8 cellular contexts compared by ENCODE assay signal in the genomic region with DNA sequence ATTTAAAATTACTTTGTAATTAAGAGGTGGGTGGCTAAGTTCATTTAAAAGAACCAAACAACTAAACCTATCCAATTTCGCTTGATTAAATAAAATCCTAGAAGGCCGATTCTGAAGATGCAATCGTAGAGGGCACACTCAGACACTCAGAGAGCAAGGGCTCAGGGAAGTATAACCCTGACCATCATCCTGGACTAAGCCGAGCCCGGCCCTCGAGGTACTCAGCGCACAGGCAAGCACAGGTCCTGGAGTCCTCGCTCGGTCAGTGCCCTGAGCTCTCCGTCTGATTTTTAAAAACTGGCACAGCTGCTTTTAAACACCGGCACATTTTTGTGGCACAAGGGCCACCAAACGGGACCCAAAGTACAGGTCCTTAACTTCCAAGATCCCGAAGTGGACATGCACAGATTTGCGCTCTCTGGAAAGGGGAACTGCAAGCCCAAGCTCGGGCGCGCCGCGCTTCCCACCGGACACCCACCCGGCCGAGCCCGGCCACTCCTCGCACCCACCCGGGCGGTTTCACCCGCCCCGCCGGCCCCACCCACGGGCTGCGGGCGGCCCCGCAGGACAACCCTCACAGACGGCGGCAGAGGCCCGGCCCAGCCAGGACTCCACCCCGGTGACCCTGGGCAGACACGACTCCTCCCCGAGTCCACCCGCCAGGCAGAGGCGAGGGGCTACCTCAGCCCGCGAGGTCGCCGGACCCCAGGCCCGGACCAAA.
DNase-seq lines count a peak whose midpoint lies in the region; ATAC-seq and TF ChIP-seq lines count a peak whose summit lies in the region.
"Not testable (repeated sequence)": the region's sequence is repeated elsewhere in the genome, so short reads cannot be mapped to it uniquely, and the experiment has no call there.

No MANE protein-coding gene starts in this region.

- intact Hi-C loops in CD8-positive, alpha-beta T cell (cut with DNase I, micrococcal nuclease), result not testable (repeated sequence)

- H3K27me3 ChIP-seq in CD8-positive, alpha-beta T cell (ENCODE audit: insufficient read depth, low read length); RWPE2 (ENCODE audit: insufficient read depth, poor library complexity, severe bottlenecking); mucosa of rectum (ENCODE audit: control insufficient read depth in 2 of 2, insufficient read depth in 2 of 2, low read length in 2 of 2): not testable (repeated sequence)

- H3K9me3 ChIP-seq in CD8-positive, alpha-beta T cell (ENCODE audit: low read length); RWPE2 (ENCODE audit: severe bottlenecking); mucosa of rectum (ENCODE audit: control insufficient read depth in 2 of 2, low read length in 2 of 2): not testable (repeated sequence)

- H3K27ac ChIP-seq in CD8-positive, alpha-beta T cell (ENCODE audit: low read depth, low read length); RWPE2 (ENCODE audit: poor library complexity, severe bottlenecking): not testable (repeated sequence)
- peak overlapping the region; percentile 55 to 74 for H3K27ac ChIP-seq in mucosa of rectum (ENCODE audit: low read depth in 2 of 2, low read length in 2 of 2)

- not testable (repeated sequence) for H3K4me1 Mint-ChIP-seq in CD8-positive, alpha-beta T cell (ENCODE audit: low read depth); activated naive CD8-positive, alpha-beta T cell (ENCODE audit: low read depth)

- peak in 3 of 7 experiments; percentile 17 to 57 (median 31) for DNase-seq in CD8-positive, alpha-beta T cell
- not testable (repeated sequence) for DNase-seq in RWPE2 (ENCODE audit: low spot score)
- peak; percentile 44 for DNase-seq in fibroblast of the aortic adventitia (ENCODE audit: low read depth)
- DNase-seq in stimulated activated CD8-positive, alpha-beta memory T cell treated with anti-CD3 and anti-CD28 coated beads, Interleukin-2, amount 100 ng/mL, for 48 hours (ENCODE audit: low read depth in 2 of 2), result peak; percentile 13 to 25

- H3K36me3 ChIP-seq in CD8-positive, alpha-beta T cell (ENCODE audit: insufficient read depth, low read length); RWPE2 (ENCODE audit: low read depth); mucosa of rectum (ENCODE audit: control insufficient read depth in 2 of 2, insufficient read depth in 2 of 2, low read length in 2 of 2): not testable (repeated sequence)

- not testable (repeated sequence) for TF ChIP-seq CTCF in CD8-positive, alpha-beta T cell (IDR thresholded peaks at IDR 0.05); RWPE2 (IDR thresholded peaks at IDR 0.05; ENCODE audit: poor library complexity, severe bottlenecking); fibroblast of the aortic adventitia (IDR thresholded peaks at IDR 0.05; ENCODE audit: insufficient read depth, low read length)

- ATAC-seq in CD8-positive, alpha-beta T cell, result peak; percentile 36
- peak; percentile 39 for ATAC-seq in GM21390 (IDR thresholded peaks at IDR 0.05; ENCODE audit: unreplicated experiment)
- ATAC-seq in HG03135 (IDR thresholded peaks at IDR 0.05; ENCODE audit: unreplicated experiment), result peak; percentile 41
- peak; percentile 75 for ATAC-seq in RWPE2 (ENCODE audit: low read depth)

- CTCF ChIA-PET in CD8-positive, alpha-beta T cell (lab: Charles Lee), result not testable (repeated sequence)

- H3K4me3 Mint-ChIP-seq in CD8-positive, alpha-beta T cell, result peak overlapping the region; percentile 47
- H3K4me3 Mint-ChIP-seq in activated naive CD8-positive, alpha-beta T cell, result peak overlapping the region; percentile 58

- peak overlapping the region; percentile 93 for H3K4me3 ChIP-seq in CD8-positive, alpha-beta T cell (ENCODE audit: low read depth, low read length)
- H3K4me3 ChIP-seq in RWPE2 (ENCODE audit: severe bottlenecking) (peak overlapping the region; percentile 13), fibroblast of the aortic adventitia (ENCODE audit: low read depth, low read length) (peak overlapping the region; percentile 76), mucosa of rectum (ENCODE audit: low read length in 2 of 2) (peak overlapping the region; percentile 52 to 58)

- not testable (repeated sequence) for H3K27me3 Mint-ChIP-seq in CD8-positive, alpha-beta T cell (ENCODE audit: low read depth); activated naive CD8-positive, alpha-beta T cell

- not testable (repeated sequence) for H3K36me3 Mint-ChIP-seq in CD8-positive, alpha-beta T cell; activated naive CD8-positive, alpha-beta T cell

- not testable (repeated sequence) for H3K27ac Mint-ChIP-seq in CD8-positive, alpha-beta T cell; activated naive CD8-positive, alpha-beta T cell

- H3K9me3 Mint-ChIP-seq in CD8-positive, alpha-beta T cell; activated naive CD8-positive, alpha-beta T cell (ENCODE audit: low read depth): not testable (repeated sequence)

- POLR2A ChIA-PET in CD8-positive, alpha-beta T cell (lab: Charles Lee), result not testable (repeated sequence)

- H3K9ac ChIP-seq in mucosa of rectum (ENCODE audit: low read depth in 1 of 2, low read length in 2 of 2), result peak overlapping the region; percentile 41 to 68

- H3K4me1 ChIP-seq in CD8-positive, alpha-beta T cell (ENCODE audit: insufficient read depth, low read length); RWPE2 (ENCODE audit: insufficient read depth, poor library complexity, severe bottlenecking); mucosa of rectum (ENCODE audit: control insufficient read depth in 2 of 2, insufficient read depth in 2 of 2, low read length in 2 of 2): not testable (repeated sequence)

Comparison
In these comparisons a context has a peak if more than half of its experiments do, and no peak if none do; other contexts are left out.
1. H3K4me3 ChIP-seq: peak in every context shown above with its lines; median percentile 93 in CD8-positive, alpha-beta T cell; 76 in fibroblast of the aortic adventitia; 55 in mucosa of rectum; 13 in RWPE2.